Comparison of ENCODE assay signal across 1 cellular context in the genomic region with DNA sequence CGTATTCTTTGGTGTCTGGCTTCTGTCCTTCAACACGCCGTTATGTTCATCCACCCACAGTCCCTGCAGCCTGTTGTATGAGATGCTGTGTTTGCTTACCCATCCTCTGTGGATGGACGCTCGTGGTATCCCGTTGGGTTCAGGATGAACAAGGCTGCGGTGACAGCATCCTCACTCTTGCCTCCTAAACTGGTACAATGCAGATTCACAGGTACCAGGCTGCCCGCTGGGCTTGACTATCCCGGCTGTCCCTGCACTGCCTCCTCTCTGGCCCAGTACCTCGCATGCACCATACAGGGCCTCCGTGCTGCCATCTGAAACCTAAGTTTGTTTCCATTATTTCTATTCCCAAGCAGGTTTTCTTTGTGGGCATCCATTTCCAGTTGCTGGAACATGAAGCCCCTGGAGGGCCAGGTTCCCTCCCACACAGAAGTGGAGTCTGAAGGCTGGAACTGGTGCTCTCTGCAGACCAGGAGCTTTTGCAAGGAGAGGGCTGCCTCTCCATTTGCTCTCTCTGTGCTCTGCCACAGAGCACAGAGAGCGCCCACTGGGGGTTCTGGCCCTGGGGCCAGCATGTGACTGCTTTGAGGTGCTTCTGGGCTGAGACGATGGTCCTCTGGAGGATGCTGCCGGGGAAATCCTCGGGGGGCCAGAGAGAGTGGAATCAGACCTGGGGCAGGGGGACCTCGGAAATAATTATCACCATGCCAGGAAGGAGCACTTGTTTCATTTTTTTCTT.
TF ChIP-seq lines count a peak whose summit lies in the region.

No MANE protein-coding gene starts in this region.

TF ChIP-seq in GM23338, 12 proteins besides CTCF, POLR2A, EP300 and RAD21 (continued from another document):
- TF ChIP-seq ZNF114 (CRISPR knock-in tag; IDR thresholded peaks at IDR 0.05) (no peak), POLR2AphosphoS5 (IDR thresholded peaks at IDR 0.05; ENCODE audit: low read depth) (no peak), CREB1 (CRISPR knock-in tag; IDR thresholded peaks at IDR 0.05; ENCODE audit: low read depth) (no peak), STAT1 (IDR thresholded peaks at IDR 0.05; ENCODE audit: unreplicated experiment) (no peak), ZNF331 (CRISPR knock-in tag; IDR thresholded peaks at IDR 0.05; ENCODE audit: low read depth) (no peak)
- TF ChIP-seq, protein P1, sequence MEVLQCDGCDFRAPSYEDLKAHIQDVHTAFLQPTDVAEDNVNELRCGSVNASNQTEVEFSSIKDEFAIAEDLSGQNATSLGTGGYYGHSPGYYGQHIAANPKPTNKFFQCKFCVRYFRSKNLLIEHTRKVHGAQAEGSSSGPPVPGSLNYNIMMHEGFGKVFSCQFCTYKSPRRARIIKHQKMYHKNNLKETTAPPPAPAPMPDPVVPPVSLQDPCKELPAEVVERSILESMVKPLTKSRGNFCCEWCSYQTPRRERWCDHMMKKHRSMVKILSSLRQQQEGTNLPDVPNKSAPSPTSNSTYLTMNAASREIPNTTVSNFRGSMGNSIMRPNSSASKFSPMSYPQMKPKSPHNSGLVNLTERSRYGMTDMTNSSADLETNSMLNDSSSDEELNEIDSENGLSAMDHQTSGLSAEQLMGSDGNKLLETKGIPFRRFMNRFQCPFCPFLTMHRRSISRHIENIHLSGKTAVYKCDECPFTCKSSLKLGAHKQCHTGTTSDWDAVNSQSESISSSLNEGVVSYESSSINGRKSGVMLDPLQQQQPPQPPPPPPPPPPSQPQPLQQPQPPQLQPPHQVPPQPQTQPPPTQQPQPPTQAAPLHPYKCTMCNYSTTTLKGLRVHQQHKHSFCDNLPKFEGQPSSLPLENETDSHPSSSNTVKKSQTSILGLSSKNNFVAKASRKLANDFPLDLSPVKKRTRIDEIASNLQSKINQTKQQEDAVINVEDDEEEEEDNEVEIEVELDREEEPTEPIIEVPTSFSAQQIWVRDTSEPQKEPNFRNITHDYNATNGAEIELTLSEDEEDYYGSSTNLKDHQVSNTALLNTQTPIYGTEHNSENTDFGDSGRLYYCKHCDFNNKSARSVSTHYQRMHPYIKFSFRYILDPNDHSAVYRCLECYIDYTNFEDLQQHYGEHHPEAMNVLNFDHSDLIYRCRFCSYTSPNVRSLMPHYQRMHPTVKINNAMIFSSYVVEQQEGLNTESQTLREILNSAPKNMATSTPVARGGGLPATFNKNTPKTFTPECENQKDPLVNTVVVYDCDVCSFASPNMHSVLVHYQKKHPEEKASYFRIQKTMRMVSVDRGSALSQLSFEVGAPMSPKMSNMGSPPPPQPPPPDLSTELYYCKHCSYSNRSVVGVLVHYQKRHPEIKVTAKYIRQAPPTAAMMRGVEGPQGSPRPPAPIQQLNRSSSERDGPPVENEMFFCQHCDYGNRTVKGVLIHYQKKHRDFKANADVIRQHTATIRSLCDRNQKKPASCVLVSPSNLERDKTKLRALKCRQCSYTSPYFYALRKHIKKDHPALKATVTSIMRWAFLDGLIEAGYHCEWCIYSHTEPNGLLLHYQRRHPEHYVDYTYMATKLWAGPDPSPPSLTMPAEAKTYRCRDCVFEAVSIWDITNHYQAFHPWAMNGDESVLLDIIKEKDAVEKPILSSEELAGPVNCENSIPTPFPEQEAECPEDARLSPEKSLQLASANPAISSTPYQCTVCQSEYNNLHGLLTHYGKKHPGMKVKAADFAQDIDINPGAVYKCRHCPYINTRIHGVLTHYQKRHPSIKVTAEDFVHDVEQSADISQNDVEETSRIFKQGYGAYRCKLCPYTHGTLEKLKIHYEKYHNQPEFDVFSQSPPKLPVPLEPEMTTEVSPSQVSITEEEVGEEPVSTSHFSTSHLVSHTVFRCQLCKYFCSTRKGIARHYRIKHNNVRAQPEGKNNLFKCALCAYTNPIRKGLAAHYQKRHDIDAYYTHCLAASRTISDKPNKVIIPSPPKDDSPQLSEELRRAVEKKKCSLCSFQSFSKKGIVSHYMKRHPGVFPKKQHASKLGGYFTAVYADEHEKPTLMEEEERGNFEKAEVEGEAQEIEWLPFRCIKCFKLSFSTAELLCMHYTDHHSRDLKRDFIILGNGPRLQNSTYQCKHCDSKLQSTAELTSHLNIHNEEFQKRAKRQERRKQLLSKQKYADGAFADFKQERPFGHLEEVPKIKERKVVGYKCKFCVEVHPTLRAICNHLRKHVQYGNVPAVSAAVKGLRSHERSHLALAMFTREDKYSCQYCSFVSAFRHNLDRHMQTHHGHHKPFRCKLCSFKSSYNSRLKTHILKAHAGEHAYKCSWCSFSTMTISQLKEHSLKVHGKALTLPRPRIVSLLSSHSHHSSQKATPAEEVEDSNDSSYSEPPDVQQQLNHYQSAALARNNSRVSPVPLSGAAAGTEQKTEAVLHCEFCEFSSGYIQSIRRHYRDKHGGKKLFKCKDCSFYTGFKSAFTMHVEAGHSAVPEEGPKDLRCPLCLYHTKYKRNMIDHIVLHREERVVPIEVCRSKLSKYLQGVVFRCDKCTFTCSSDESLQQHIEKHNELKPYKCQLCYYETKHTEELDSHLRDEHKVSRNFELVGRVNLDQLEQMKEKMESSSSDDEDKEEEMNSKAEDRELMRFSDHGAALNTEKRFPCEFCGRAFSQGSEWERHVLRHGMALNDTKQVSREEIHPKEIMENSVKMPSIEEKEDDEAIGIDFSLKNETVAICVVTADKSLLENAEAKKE (CRISPR knock-in tag; IDR thresholded peaks at IDR 0.05), result no peak
- TF ChIP-seq, protein P2, sequence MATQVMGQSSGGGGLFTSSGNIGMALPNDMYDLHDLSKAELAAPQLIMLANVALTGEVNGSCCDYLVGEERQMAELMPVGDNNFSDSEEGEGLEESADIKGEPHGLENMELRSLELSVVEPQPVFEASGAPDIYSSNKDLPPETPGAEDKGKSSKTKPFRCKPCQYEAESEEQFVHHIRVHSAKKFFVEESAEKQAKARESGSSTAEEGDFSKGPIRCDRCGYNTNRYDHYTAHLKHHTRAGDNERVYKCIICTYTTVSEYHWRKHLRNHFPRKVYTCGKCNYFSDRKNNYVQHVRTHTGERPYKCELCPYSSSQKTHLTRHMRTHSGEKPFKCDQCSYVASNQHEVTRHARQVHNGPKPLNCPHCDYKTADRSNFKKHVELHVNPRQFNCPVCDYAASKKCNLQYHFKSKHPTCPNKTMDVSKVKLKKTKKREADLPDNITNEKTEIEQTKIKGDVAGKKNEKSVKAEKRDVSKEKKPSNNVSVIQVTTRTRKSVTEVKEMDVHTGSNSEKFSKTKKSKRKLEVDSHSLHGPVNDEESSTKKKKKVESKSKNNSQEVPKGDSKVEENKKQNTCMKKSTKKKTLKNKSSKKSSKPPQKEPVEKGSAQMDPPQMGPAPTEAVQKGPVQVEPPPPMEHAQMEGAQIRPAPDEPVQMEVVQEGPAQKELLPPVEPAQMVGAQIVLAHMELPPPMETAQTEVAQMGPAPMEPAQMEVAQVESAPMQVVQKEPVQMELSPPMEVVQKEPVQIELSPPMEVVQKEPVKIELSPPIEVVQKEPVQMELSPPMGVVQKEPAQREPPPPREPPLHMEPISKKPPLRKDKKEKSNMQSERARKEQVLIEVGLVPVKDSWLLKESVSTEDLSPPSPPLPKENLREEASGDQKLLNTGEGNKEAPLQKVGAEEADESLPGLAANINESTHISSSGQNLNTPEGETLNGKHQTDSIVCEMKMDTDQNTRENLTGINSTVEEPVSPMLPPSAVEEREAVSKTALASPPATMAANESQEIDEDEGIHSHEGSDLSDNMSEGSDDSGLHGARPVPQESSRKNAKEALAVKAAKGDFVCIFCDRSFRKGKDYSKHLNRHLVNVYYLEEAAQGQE (IDR thresholded peaks at IDR 0.05; ENCODE audit: unreplicated experiment), result no peak
